16 cellular contexts compared by ENCODE assay signal in genomic region chr6:130076512-130076911, GRCh38. TPM values are rescaled to one million over a fixed set of nuclear protein-coding genes. Genes with fewer than 3 reads are reported as not detected.
A peak's percentile ranks its signal among the peaks of the same experiment; 100 is the strongest.
DNase-seq lines count a peak whose midpoint lies in the region; ATAC-seq and TF ChIP-seq lines count a peak whose summit lies in the region.
"Had no signal": no experiment of that assay in that cellular context is flagged by ENCODE, and none has a peak within 500 bp of the region (broad histone marks: within the 10 kb centered on the region; RNA-seq: fewer than 3 reads in every experiment).

No MANE protein-coding gene starts in this region.

- H3K14ac ChIP-seq in neuronal stem cell (ENCODE audit: low read length): no peak overlapping the region

- ATAC-seq in HG02870 (IDR thresholded peaks at IDR 0.05; ENCODE audit: unreplicated experiment): no peak
- ATAC-seq: psoas muscle had no signal

- peak overlapping the region in 1 of 5 experiments; percentile 10 for H3K27ac Mint-ChIP-seq in brain

- no peak overlapping the region for H3K4me3 Mint-ChIP-seq in brain
- H3K4me3 Mint-ChIP-seq: activated CD8-positive, alpha-beta memory T cell treated with anti-CD3 and anti-CD28 coated beads, Interleukin-2, amount 10 ng/mL, durations not matched to agents 7 days and 5 days; activated naive CD8-positive, alpha-beta T cell treated with anti-CD3 and anti-CD28 coated beads, Interleukin-2, amount 10 ng/mL, durations not matched to agents 7 days and 5 days had no signal

- H3K4ac ChIP-seq in neuronal stem cell (ENCODE audit: low read length): no peak overlapping the region

- DNase-seq in GM12864 (ENCODE audit: low read depth) (no peak), LoVo (ENCODE audit: low spot score) (peak; percentile 1), neuronal stem cell (ENCODE audit: low spot score) (no peak), AG20443 (ENCODE audit: low spot score) (no peak)
- no peak for DNase-seq in effector CD4-positive, alpha-beta T cell
- DNase-seq: activated CD8-positive, alpha-beta memory T cell treated with anti-CD3 and anti-CD28 coated beads, Interleukin-2, amount 10 ng/mL, durations not matched to agents 7 days and 5 days; activated naive CD8-positive, alpha-beta T cell treated with anti-CD3 and anti-CD28 coated beads, Interleukin-2, amount 10 ng/mL, durations not matched to agents 7 days and 5 days; DMS79 treated with DMSO at 0.1 percent for 48 hours; effector CD8-positive, alpha-beta T cell; hippocampal formation; NCI-H1092; psoas muscle; substantia nigra had no signal

- peak overlapping the region; percentile 1 for H2AFZ ChIP-seq in neuronal stem cell (ENCODE audit: low read length)

- peaks cover 11% of the 10 kb centered on the region for H3K4me1 Mint-ChIP-seq in brain

- H2BK5ac ChIP-seq in neuronal stem cell (ENCODE audit: low read length): no peak overlapping the region

- no peaks in the 10 kb centered on the region for H3K9me3 ChIP-seq in neuronal stem cell (replicated peaks in 1 of 2; ENCODE audit: control insufficient read depth in 2 of 2, insufficient read depth in 1 of 2, low read depth in 1 of 2, low read length in 2 of 2)
- H3K9me3 ChIP-seq: psoas muscle had no signal

- H3K27me3 ChIP-seq in neuronal stem cell (ENCODE audit: control insufficient read depth in 3 of 3, insufficient read depth in 3 of 3, low read depth in 1 of 3, low read length in 3 of 3): no peaks in the 10 kb centered on the region

- H3K79me1 ChIP-seq in neuronal stem cell (ENCODE audit: low read depth, low read length): no peaks in the 10 kb centered on the region

- H3K9ac ChIP-seq in neuronal stem cell (ENCODE audit: low read depth, low read length, poor library complexity): no peak overlapping the region

- no peak overlapping the region for H2BK12ac ChIP-seq in neuronal stem cell (ENCODE audit: low read length)

- peaks cover 8% of the 10 kb centered on the region for H3K36me3 Mint-ChIP-seq in brain

- no peak overlapping the region for H3K18ac ChIP-seq in neuronal stem cell (ENCODE audit: low read length)

- peaks cover 0 to 2% of the 10 kb centered on the region in 2 donors for H3K4me1 ChIP-seq in neuronal stem cell (ENCODE audit: control insufficient read depth in 2 of 2, insufficient read depth in 1 of 2, low read depth in 1 of 2, low read length in 2 of 2)
- H3K4me1 ChIP-seq: psoas muscle had no signal

- no peak overlapping the region for H4K91ac ChIP-seq in neuronal stem cell (ENCODE audit: low read depth, low read length, poor library complexity)

- H3K36me3 ChIP-seq in neuronal stem cell (replicated peaks in 1 of 2; ENCODE audit: control insufficient read depth in 2 of 2, insufficient read depth in 2 of 2, low read length in 2 of 2): peaks cover 2 to 13% of the 10 kb centered on the region in 2 donors

- no CpG with 5 or more reads among the region's 2 CpGs for WGBS in neuronal stem cell (ENCODE audit: extremely low coverage in 2 of 2, insufficient read length in 2 of 2, insufficient replicate concordance in 1 of 2), 2 donors

- no peak overlapping the region for H3K4me2 ChIP-seq in neuronal stem cell (ENCODE audit: insufficient read depth, low read length, poor library complexity, severe bottlenecking)

- H4K8ac ChIP-seq in neuronal stem cell (ENCODE audit: low read depth, low read length): no peak overlapping the region

- no peak overlapping the region for H2BK120ac ChIP-seq in neuronal stem cell (ENCODE audit: low read depth, low read length)

- no peak overlapping the region for H3K4me3 ChIP-seq in GM12864 (ENCODE audit: low read depth, low read length)
- H3K4me3 ChIP-seq in neuronal stem cell (ENCODE audit: low read length in 2 of 2): no peak overlapping the region
- H3K4me3 ChIP-seq: lung, psoas muscle had no signal

- H3K27me3 Mint-ChIP-seq in brain: no peaks in the 10 kb centered on the region
- H3K27me3 Mint-ChIP-seq: activated CD8-positive, alpha-beta memory T cell treated with anti-CD3 and anti-CD28 coated beads, Interleukin-2, amount 10 ng/mL, durations not matched to agents 7 days and 5 days; activated naive CD8-positive, alpha-beta T cell treated with anti-CD3 and anti-CD28 coated beads, Interleukin-2, amount 10 ng/mL, durations not matched to agents 7 days and 5 days had no signal

- H2BK15ac ChIP-seq in neuronal stem cell (ENCODE audit: low read length): no peak overlapping the region

- TF ChIP-seq CTCF in GM12864 (IDR thresholded peaks at IDR 0.05; ENCODE audit: low read depth, low read length, missing control alignments): peak; percentile 13
- TF ChIP-seq CTCF in brain (conservative IDR thresholded peaks at IDR 0.05): peak; percentile 47 to 57

- peaks cover 0 to 2% (median 0%) of the 10 kb centered on the region in 5 experiments for H3K9me3 Mint-ChIP-seq in brain
- H3K9me3 Mint-ChIP-seq: activated naive CD8-positive, alpha-beta T cell treated with anti-CD3 and anti-CD28 coated beads, Interleukin-2, amount 10 ng/mL, durations not matched to agents 7 days and 5 days had no signal

- H3K27ac ChIP-seq in neuronal stem cell (replicated peaks; ENCODE audit: low read length): no peak overlapping the region
- H3K27ac ChIP-seq: psoas muscle had no signal

- no peak overlapping the region for H3K23ac ChIP-seq in neuronal stem cell (ENCODE audit: low read depth, low read length, poor library complexity)

- H2AK5ac ChIP-seq in neuronal stem cell (ENCODE audit: low read depth, low read length): no peak overlapping the region

RNA-seq across cellular contexts. Expression of gene L3MBTL3, which starts 58.1 kb away (rescaled TPM):
- 6.3 TPM for polyA plus RNA-seq in brain (ENCODE audit: insufficient read depth, low read depth, low replicate concordance)
- polyA plus RNA-seq in neuronal stem cell (2013, experiment 1 of 2): 9.4 TPM
- 9.0 TPM for polyA plus RNA-seq in neuronal stem cell (2013, experiment 2 of 2)
